ENCODE assay signal across 24 cellular contexts in the genomic region with DNA sequence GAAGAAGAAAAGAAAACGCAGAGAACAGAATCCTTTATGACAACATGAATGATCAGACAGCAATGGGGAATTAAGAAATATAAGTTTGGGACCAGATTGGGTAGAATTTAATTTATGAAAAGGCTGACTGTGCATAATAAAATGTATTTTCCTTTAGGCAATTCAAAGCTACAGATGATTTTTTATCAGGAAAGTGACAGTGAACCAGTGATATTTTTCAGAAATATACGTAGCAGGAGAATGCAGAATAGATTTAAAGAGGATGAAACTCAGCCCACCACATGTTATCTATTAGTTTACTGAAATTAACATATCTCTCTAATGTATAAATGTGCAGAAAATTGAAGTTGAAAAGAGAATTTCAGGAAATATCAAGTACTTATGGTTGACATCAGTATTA.
DNase-seq lines count a peak whose midpoint lies in the region; ATAC-seq, FAIRE-seq and TF ChIP-seq lines count a peak whose summit lies in the region.
"Had no signal": no experiment of that assay in that cellular context is flagged by ENCODE, and none has a peak within 500 bp of the region (broad histone marks: within the 10 kb centered on the region; RNA-seq: fewer than 3 reads in every experiment).

No MANE protein-coding gene starts in this region.

- TF ChIP-seq CTCF in HepG2 (CRISPR knock-in tag; IDR thresholded peaks at IDR 0.05) (no peak), right lobe of liver (IDR thresholded peaks at IDR 0.05) (no peak), gastroesophageal sphincter (IDR thresholded peaks at IDR 0.05) (no peak)

- under 1% methylated on average over 2 of the region's 2 CpGs for WGBS in HepG2 (ENCODE audit: low lambda C conversion rate)
- 45% methylated on average over 2 of the region's 2 CpGs for WGBS in right lobe of liver (ENCODE audit: insufficient coverage, low coverage, low lambda C conversion rate, missing lambda C conversion rate)
- 82 to 85% methylated on average over 2 of the region's 2 CpGs for WGBS in gastroesophageal sphincter (ENCODE audit: low coverage in 1 of 2), 2 donors

- H3K27me3 ChIP-seq in HepG2 (ENCODE audit: control insufficient read depth in 1 of 2, insufficient read depth in 2 of 2, low read length in 2 of 2): 0 out of 5 replicates have a peak, but pooled peaks cover 0 to 2% of the 10 kb centered on the region in 2 experiments
- H3K27me3 ChIP-seq in right lobe of liver: no peaks in the 10 kb centered on the region
- H3K27me3 ChIP-seq in gastroesophageal sphincter: no peaks in the 10 kb centered on the region
- H3K27me3 ChIP-seq: BE2C, BLaER1 had no signal

- ATAC-seq in HepG2 (no peak), right lobe of liver (no peak), SK-N-SH treated with all-trans-retinoic acid at 6 μM for 48 hours (no peak), gastroesophageal sphincter (no peak)

- no TSS peak for BruUV-seq in HepG2 (replicated peaks; lab: Mats Ljungman, UMichigan)

- no peaks in the 10 kb centered on the region for H4K20me1 ChIP-seq in HepG2 (ENCODE audit: insufficient read depth, low read length)
- H4K20me1 ChIP-seq: BLaER1 had no signal

- CTCF ChIA-PET in HepG2 (lab: Yijun Ruan, JAX; ENCODE audit: low intra/inter-chr PET ratio, low total read pairs): no interaction called here

- H3K4me3 ChIP-seq in HepG2 (replicated peaks in 1 of 3; ENCODE audit: insufficient read depth in 1 of 3, low read depth in 2 of 3, low read length in 3 of 3): no peak overlapping the region
- no peak overlapping the region for H3K4me3 ChIP-seq in right lobe of liver
- peak overlapping the region; percentile 66 for H3K4me3 ChIP-seq in SK-N-MC
- no peak overlapping the region for H3K4me3 ChIP-seq in gastroesophageal sphincter
- H3K4me3 ChIP-seq: BLaER1 had no signal

- H3K9ac ChIP-seq in HepG2 (ENCODE audit: insufficient read depth, low read depth, low read length) (no peak overlapping the region), SK-N-MC (ENCODE audit: insufficient read length) (peak overlapping the region; percentile 58)
- H3K9ac ChIP-seq: BLaER1 had no signal

- no peaks in the 10 kb centered on the region for H3K9me3 ChIP-seq in HepG2 (ENCODE audit: low read length)
- no peaks in the 10 kb centered on the region for H3K9me3 ChIP-seq in right lobe of liver
- no peaks in the 10 kb centered on the region for H3K9me3 ChIP-seq in SK-N-MC (ENCODE audit: low read depth, low read length)
- peaks cover 0 to 3% (median 0%) of the 10 kb centered on the region in 3 donors for H3K9me3 ChIP-seq in gastroesophageal sphincter
- H3K9me3 ChIP-seq: BE2C, BLaER1 had no signal

- DNase-seq in HepG2 (ENCODE audit: low spot score) (no peak), right lobe of liver (no peak), SK-N-MC (ENCODE audit: low read depth, low spot score) (peak; percentile 90), DMS79 (lab: John Stamatoyannopoulos, UW) (no peak)
- no peak for DNase-seq in effector CD4-positive, alpha-beta T cell
- DNase-seq: ACHN; BE2C; C1 segment of cervical spinal cord; CD4-positive, alpha-beta memory T cell; CD4-positive, CD25-positive, alpha-beta regulatory T cell; CD8-positive, alpha-beta memory T cell; COR-L47; DMS 273 treated with DMSO at 0.1 percent for 48 hours; DMS153; DMS53; DMS79 treated with DMSO at 0.1 percent for 48 hours; GF-D8 had no signal

- TF ChIP-seq POLR2A in HepG2 (IDR thresholded peaks at IDR 0.05; ENCODE audit: insufficient read depth in 1 of 2, low read depth in 2 of 2, low read length in 2 of 2) (no peak), right lobe of liver (IDR thresholded peaks at IDR 0.05) (no peak), gastroesophageal sphincter (IDR thresholded peaks at IDR 0.05) (no peak)

- POLR2A ChIA-PET in HepG2 (lab: Yijun Ruan, JAX): no interaction called here

- H2AFZ ChIP-seq in HepG2 (ENCODE audit: low read length): no peak overlapping the region

- H3K36me3 ChIP-seq in HepG2 (replicated peaks in 1 of 2; ENCODE audit: control insufficient read depth in 1 of 2, insufficient read depth in 2 of 2, low read length in 2 of 2) (no peaks in the 10 kb centered on the region), right lobe of liver (no peaks in the 10 kb centered on the region), SK-N-MC (ENCODE audit: insufficient read depth, low read length) (no peaks in the 10 kb centered on the region), gastroesophageal sphincter (no peaks in the 10 kb centered on the region)
- H3K36me3 ChIP-seq: BE2C, BLaER1 had no signal

- intact Hi-C loops in HepG2 (cut with micrococcal nuclease; ENCODE audit: unreplicated experiment) (no loop called here), right lobe of liver (cut with DNase I) (no loop called here)

- TF ChIP-seq RAD21 in HepG2 (CRISPR knock-in tag; IDR thresholded peaks at IDR 0.05): no peak

- H3K4me1 ChIP-seq in HepG2 (ENCODE audit: insufficient read depth, low read length): no peaks in the 10 kb centered on the region
- H3K4me1 ChIP-seq in right lobe of liver: no peaks in the 10 kb centered on the region
- no peaks in the 10 kb centered on the region for H3K4me1 ChIP-seq in gastroesophageal sphincter
- H3K4me1 ChIP-seq: BE2C, BLaER1 had no signal

- TF ChIP-seq EP300 in HepG2 (IDR thresholded peaks at IDR 0.05; ENCODE audit: low read depth in 2 of 2, low read length in 2 of 2): no peak
- no peak for TF ChIP-seq EP300 in HepG2 (CRISPR knock-in tag; IDR thresholded peaks at IDR 0.05; ENCODE audit: borderline replicate concordance)
- no peak for TF ChIP-seq EP300 in gastroesophageal sphincter (IDR thresholded peaks at IDR 0.05)

- FAIRE-seq in HepG2 (lab: Jason Lieb, UNC): no peak
- FAIRE-seq: G401.6, GM12891, GM19239 had no signal

- in situ Hi-C loops in HepG2 (cut with HindIII; ENCODE audit: extremely low pct_ligation_motif_present, low pct_unique_long_range_greater_than_20kb): no loop called here

- H3K4me2 ChIP-seq in HepG2 (ENCODE audit: low read depth, low read length): no peak overlapping the region
- H3K4me2 ChIP-seq: BLaER1 had no signal

- no peak overlapping the region for H3K27ac ChIP-seq in HepG2 (ENCODE audit: extremely low read length, insufficient read depth, low read length)
- no peak overlapping the region for H3K27ac ChIP-seq in right lobe of liver
- H3K27ac ChIP-seq in SK-N-MC: peak overlapping the region; percentile 99
- no peak overlapping the region for H3K27ac ChIP-seq in gastroesophageal sphincter
- H3K27ac ChIP-seq: 22Rv1, BLaER1 had no signal

- no peaks in the 10 kb centered on the region for H3K79me2 ChIP-seq in HepG2 (ENCODE audit: insufficient read depth, low read length)

TF ChIP-seq in HepG2, 621 proteins besides CTCF, POLR2A, EP300 and RAD21:
- TF ChIP-seq NAIF1 (CRISPR knock-in tag; IDR thresholded peaks at IDR 0.05; ENCODE audit: borderline replicate concordance) (no peak), MAFK (conservative IDR thresholded peaks at IDR 0.05 in 1 of 2, IDR thresholded peaks at IDR 0.05 in 1 of 2; ENCODE audit: low read length in 2 of 2) (peak; percentile 83 to 88), MAFF (IDR thresholded peaks at IDR 0.05; ENCODE audit: low read depth, low read length) (peak; percentile 85)

TF ChIP-seq in SK-N-SH treated with all-trans-retinoic acid at 6 μM for 48 hours, 23 proteins besides CTCF, POLR2A, EP300 and RAD21:
- peak; percentile 53 for TF ChIP-seq TCF4 (CRISPR knock-in tag; IDR thresholded peaks at IDR 0.05; ENCODE audit: borderline replicate concordance)
- TF ChIP-seq BACH2 (CRISPR knock-in tag; IDR thresholded peaks at IDR 0.05; ENCODE audit: borderline replicate concordance): no peak
- no peak for TF ChIP-seq TOX (CRISPR knock-in tag; IDR thresholded peaks at IDR 0.05; ENCODE audit: borderline replicate concordance)
- no peak for TF ChIP-seq ZC3H10 (CRISPR knock-in tag; IDR thresholded peaks at IDR 0.05)
